In genomic region chr6:5532941-5533340, GRCh38 we compare ENCODE assay signal across 9 cellular contexts.
"Had no signal": no experiment of that assay in that cellular context is flagged by ENCODE, and none has a peak within 500 bp of the region (broad histone marks: within the 10 kb centered on the region; RNA-seq: fewer than 3 reads in every experiment).

No MANE protein-coding gene starts in this region.

- H3K36me3 ChIP-seq: HAP-1 had no signal

- H3K4me3 ChIP-seq: GM23248, HAP-1 had no signal

- H3K27ac ChIP-seq: GM23248, HL-60 had no signal

- H3K4me1 ChIP-seq: HAP-1 had no signal

- H3K9ac ChIP-seq: GM23248 had no signal

- DNase-seq: GM23248, GOT3, H7, HFFc6, KBM-7 had no signal

- ATAC-seq: HCT116, HepG2 had no signal

- H3K9me3 ChIP-seq: HAP-1 had no signal

- H2AFZ ChIP-seq: GM23248 had no signal
